8 cellular contexts compared by ENCODE assay signal in genomic region chr2:73970850-73971471, GRCh38. TPM values are rescaled to one million over a fixed set of nuclear protein-coding genes. Genes with fewer than 3 reads are reported as not detected.
DNase-seq lines count a peak whose midpoint lies in the region; ATAC-seq and TF ChIP-seq lines count a peak whose summit lies in the region.

No MANE protein-coding gene starts in this region.

- TF ChIP-seq CTCF in RWPE2 (IDR thresholded peaks at IDR 0.05; ENCODE audit: poor library complexity, severe bottlenecking) = no peak
- no peak for TF ChIP-seq CTCF in body of pancreas (IDR thresholded peaks at IDR 0.05)
- TF ChIP-seq CTCF in osteocyte (IDR thresholded peaks at IDR 0.05) = no peak

- H3K9me3 Mint-ChIP-seq in CD4-positive, CD25-positive, alpha-beta regulatory T cell = no peaks in the 10 kb centered on the region
- peaks cover 0 to 2% (median 0%) of the 10 kb centered on the region in 11 donors for H3K9me3 Mint-ChIP-seq in naive thymus-derived CD4-positive, alpha-beta T cell
- H3K9me3 Mint-ChIP-seq in osteocyte (ENCODE audit: unreplicated experiment) = no peaks in the 10 kb centered on the region

- H3K27ac Mint-ChIP-seq in CD4-positive, CD25-positive, alpha-beta regulatory T cell = peak overlapping the region; percentile 90 to 95 (median 93)
- H3K27ac Mint-ChIP-seq in naive thymus-derived CD4-positive, alpha-beta T cell = peak overlapping the region; percentile 84 to 99 (median 93)
- no peak overlapping the region for H3K27ac Mint-ChIP-seq in osteocyte (ENCODE audit: unreplicated experiment)

- H3K4me1 ChIP-seq in CD4-positive, CD25-positive, alpha-beta regulatory T cell (ENCODE audit: control insufficient read depth, insufficient read depth, low read length, poor library complexity, severe bottlenecking) = peaks cover 28% of the 10 kb centered on the region
- peaks cover 8% of the 10 kb centered on the region for H3K4me1 ChIP-seq in RWPE2 (ENCODE audit: insufficient read depth, poor library complexity, severe bottlenecking)
- peaks cover 18% of the 10 kb centered on the region for H3K4me1 ChIP-seq in body of pancreas
- H3K4me1 ChIP-seq in naive thymus-derived CD4-positive, alpha-beta T cell (ENCODE audit: control insufficient read depth in 2 of 2, insufficient read depth in 2 of 2, low read length in 2 of 2) = peaks cover 25 to 44% of the 10 kb centered on the region in 2 donors

- intact Hi-C loops in body of pancreas (cut with DNase I) = no loop called here
- intact Hi-C loops in naive thymus-derived CD4-positive, alpha-beta T cell (cut with micrococcal nuclease) = loop anchor here (1.0 to 10.0 kb wide), 7 partner anchors 8 to 564 kb away; partner anchors contain the start of genes DGUOK (in 2 of the 2) and TET3 (in 1 of the 2)

- TF ChIP-seq POLR2A in body of pancreas (IDR thresholded peaks at IDR 0.05) = no peak

- peak overlapping the region; percentile 11 to 83 (median 68) for H3K4me3 Mint-ChIP-seq in CD4-positive, CD25-positive, alpha-beta regulatory T cell
- H3K4me3 Mint-ChIP-seq in naive thymus-derived CD4-positive, alpha-beta T cell = peak overlapping the region; percentile 75 to 88 (median 81)
- no peak overlapping the region for H3K4me3 Mint-ChIP-seq in osteocyte (ENCODE audit: unreplicated experiment)

- H3K27ac ChIP-seq in CD4-positive, CD25-positive, alpha-beta regulatory T cell (ENCODE audit: insufficient read depth, low read length, poor library complexity, severe bottlenecking) = peak overlapping the region; percentile 43
- H3K27ac ChIP-seq in RWPE2 (ENCODE audit: poor library complexity, severe bottlenecking) (no peak overlapping the region), body of pancreas (peak overlapping the region in 2 of 4 donors; percentile 57 to 63)
- H3K27ac ChIP-seq in naive thymus-derived CD4-positive, alpha-beta T cell (ENCODE audit: low read depth, low read length) = peak overlapping the region; percentile 62

- 21 to 32% methylated on average over 7 of the region's 7 CpGs for WGBS in body of pancreas, 2 donors

- CTCF ChIA-PET in naive thymus-derived CD4-positive, alpha-beta T cell (lab: Charles Lee) = interaction anchor here (1.0 to 2.5 kb wide), 5 partner anchors 12 to 146 kb away, joined by 3 to 10 read pairs (median 4); no protein-coding TSS in a partner anchor

- no peaks in the 10 kb centered on the region for H3K9me3 ChIP-seq in CD4-positive, CD25-positive, alpha-beta regulatory T cell (ENCODE audit: control insufficient read depth in 2 of 2, low read length in 2 of 2)
- H3K9me3 ChIP-seq in RWPE2 (ENCODE audit: severe bottlenecking) (no peaks in the 10 kb centered on the region), body of pancreas (no peaks in the 10 kb centered on the region)
- no peaks in the 10 kb centered on the region for H3K9me3 ChIP-seq in naive thymus-derived CD4-positive, alpha-beta T cell (ENCODE audit: control insufficient read depth in 2 of 3, low read length in 3 of 3)

- H3K36me3 Mint-ChIP-seq in CD4-positive, CD25-positive, alpha-beta regulatory T cell = no peaks in the 10 kb centered on the region
- no peaks in the 10 kb centered on the region for H3K36me3 Mint-ChIP-seq in naive thymus-derived CD4-positive, alpha-beta T cell
- H3K36me3 Mint-ChIP-seq in osteocyte (ENCODE audit: unreplicated experiment) = no peaks in the 10 kb centered on the region

- peak; percentile 68 to 77 for ATAC-seq in CD4-positive, CD25-positive, alpha-beta regulatory T cell (ENCODE audit: low read depth in 2 of 2)
- peak; percentile 68 for ATAC-seq in GM19043 (IDR thresholded peaks at IDR 0.05; ENCODE audit: low read depth, unreplicated experiment)
- ATAC-seq in HG03175 (IDR thresholded peaks at IDR 0.05; ENCODE audit: unreplicated experiment) = peak; percentile 82
- ATAC-seq in RWPE2 (ENCODE audit: low read depth) = 0 out of 3 replicates have a peak, but pooled peaks have one; percentile 31
- ATAC-seq in body of pancreas = peak; percentile 97
- ATAC-seq in naive thymus-derived CD4-positive, alpha-beta T cell = peak; percentile 90

- no peaks in the 10 kb centered on the region for H3K27me3 ChIP-seq in CD4-positive, CD25-positive, alpha-beta regulatory T cell (ENCODE audit: control insufficient read depth, insufficient read depth, low read length)
- H3K27me3 ChIP-seq in RWPE2 (ENCODE audit: insufficient read depth, poor library complexity, severe bottlenecking) (no peaks in the 10 kb centered on the region), body of pancreas (no peaks in the 10 kb centered on the region)
- H3K27me3 ChIP-seq in naive thymus-derived CD4-positive, alpha-beta T cell (ENCODE audit: control insufficient read depth in 2 of 2, insufficient read depth in 2 of 2, low read length in 2 of 2) = no peaks in the 10 kb centered on the region

- peak overlapping the region; percentile 48 for H3K4me3 ChIP-seq in CD4-positive, CD25-positive, alpha-beta regulatory T cell (ENCODE audit: low read depth, low read length)
- H3K4me3 ChIP-seq in RWPE2 (ENCODE audit: severe bottlenecking) = no peak overlapping the region
- no peak overlapping the region for H3K4me3 ChIP-seq in body of pancreas
- H3K4me3 ChIP-seq in naive thymus-derived CD4-positive, alpha-beta T cell (ENCODE audit: low read length) = peak overlapping the region; percentile 36

- no peaks in the 10 kb centered on the region for H3K36me3 ChIP-seq in CD4-positive, CD25-positive, alpha-beta regulatory T cell (ENCODE audit: control insufficient read depth, insufficient read depth, low read length)
- H3K36me3 ChIP-seq in RWPE2 (ENCODE audit: low read depth) (no peaks in the 10 kb centered on the region), body of pancreas (replicated peaks in 1 of 2; ENCODE audit: insufficient read depth in 1 of 2, low read depth in 2 of 2) (no peaks in the 10 kb centered on the region)
- no peaks in the 10 kb centered on the region for H3K36me3 ChIP-seq in naive thymus-derived CD4-positive, alpha-beta T cell (ENCODE audit: control insufficient read depth in 2 of 3, insufficient read depth in 3 of 3, low read length in 3 of 3)

- peaks cover 24 to 64% (median 30%) of the 10 kb centered on the region in 4 donors for H3K4me1 Mint-ChIP-seq in CD4-positive, CD25-positive, alpha-beta regulatory T cell
- peaks cover 48 to 88% (median 82%) of the 10 kb centered on the region in 7 donors for H3K4me1 Mint-ChIP-seq in naive thymus-derived CD4-positive, alpha-beta T cell
- peaks cover 16% of the 10 kb centered on the region for H3K4me1 Mint-ChIP-seq in osteocyte (ENCODE audit: unreplicated experiment)

- POLR2A ChIA-PET in naive thymus-derived CD4-positive, alpha-beta T cell (lab: Charles Lee) = interaction anchor here (0.9 to 3.6 kb wide), 11 partner anchors 9 to 229 kb away, joined by 3 to 19 read pairs (median 4); partner anchors contain the start of genes DGUOK and TET3

- peak; percentile 41 to 68 (median 66) for DNase-seq in CD4-positive, CD25-positive, alpha-beta regulatory T cell
- DNase-seq in RWPE2 (ENCODE audit: low spot score) (no peak), body of pancreas (peak; percentile 88 to 94 (median 91)), osteocyte (ENCODE audit: extremely low spot score, unreplicated experiment) (no peak), NCI-H1105 treated with DMSO at 0.1 percent for 48 hours (lab: John Stamatoyannopoulos, UW) (no peak)
- DNase-seq in naive thymus-derived CD4-positive, alpha-beta T cell = peak in 7 of 9 donors; percentile 60 to 84 (median 72)

- H3K27me3 Mint-ChIP-seq in CD4-positive, CD25-positive, alpha-beta regulatory T cell = no peaks in the 10 kb centered on the region
- H3K27me3 Mint-ChIP-seq in naive thymus-derived CD4-positive, alpha-beta T cell = no peaks in the 10 kb centered on the region
- H3K27me3 Mint-ChIP-seq in osteocyte (ENCODE audit: unreplicated experiment) = peaks cover 5% of the 10 kb centered on the region

RNA-seq across cellular contexts. Expression of gene TET3, which starts 13.7 kb away (rescaled TPM):
- 26.3 TPM for total RNA-seq in CD4-positive, CD25-positive, alpha-beta regulatory T cell
- polyA plus RNA-seq in CD4-positive, CD25-positive, alpha-beta regulatory T cell = under 1 TPM; 0.22 to 0.30 (median 0.26) TPM
- total RNA-seq in body of pancreas (1 to 10 TPM; 6.7 to 7.3 TPM), osteocyte (26.5 and 27.5 TPM in 2 replicates)
- total RNA-seq in naive thymus-derived CD4-positive, alpha-beta T cell = 10 to 100 TPM; 19.1 to 38.6 (median 28.6) TPM
- polyA plus RNA-seq in naive thymus-derived CD4-positive, alpha-beta T cell = 1 to 10 TPM in 1 of 2 donors, under 1 TPM in 1; 0.77 to 1.1 TPM

RNA-seq across cellular contexts. Expression of gene DGUOK, which starts 44.3 kb away (rescaled TPM):
- total RNA-seq in CD4-positive, CD25-positive, alpha-beta regulatory T cell = 43.5 TPM
- polyA plus RNA-seq in CD4-positive, CD25-positive, alpha-beta regulatory T cell = 100 to 1,000 TPM; 182 to 226 (median 205) TPM
- 10 to 100 TPM; 13.2 to 16.1 TPM for total RNA-seq in body of pancreas
- 10 to 100 TPM; 43.1 to 73.9 (median 65.8) TPM for total RNA-seq in naive thymus-derived CD4-positive, alpha-beta T cell
- polyA plus RNA-seq in naive thymus-derived CD4-positive, alpha-beta T cell = 100 to 1,000 TPM; 207 to 220 TPM
- 63.9 and 64.8 TPM in 2 replicates for total RNA-seq in osteocyte

Comparison
In these comparisons a context has a peak if more than half of its experiments do, and no peak if none do; other contexts are left out.
1. ATAC-seq: peak in every context shown above with its lines; median percentile 97 in body of pancreas; 90 in naive thymus-derived CD4-positive, alpha-beta T cell; 82 in HG03175; 72 in CD4-positive, CD25-positive, alpha-beta regulatory T cell; 68 in GM19043; 31 in RWPE2.
2. DNase-seq: peak in CD4-positive, CD25-positive, alpha-beta regulatory T cell (3 of 3), body of pancreas (4 of 4) and naive thymus-derived CD4-positive, alpha-beta T cell (7 of 9); none in RWPE2 (single experiment), osteocyte (single experiment) and NCI-H1105 treated with DMSO at 0.1 percent for 48 hours (single experiment).
3. H3K4me3 ChIP-seq: peak in CD4-positive, CD25-positive, alpha-beta regulatory T cell (single experiment) and naive thymus-derived CD4-positive, alpha-beta T cell (single experiment); none in RWPE2 (single experiment) and body of pancreas (0 of 2).